In genomic region chr10:21336476-21337170, GRCh38 we compare ENCODE assay signal across 9 cellular contexts.
DNase-seq lines count a peak whose midpoint lies in the region; ATAC-seq and TF ChIP-seq lines count a peak whose summit lies in the region.
"Had no signal": no experiment of that assay in that cellular context is flagged by ENCODE, and none has a peak within 500 bp of the region (broad histone marks: within the 10 kb centered on the region; RNA-seq: fewer than 3 reads in every experiment).

No MANE protein-coding gene starts in this region.

- H3K4me3 ChIP-seq in HCT116 (replicated peaks in 1 of 2; ENCODE audit: low read depth in 1 of 2, low read length in 2 of 2) = peak overlapping the region in 1 of 2 experiments; percentile 38; a peak in 2 of 4 replicates
- H3K4me3 ChIP-seq in fibroblast of villous mesenchyme (ENCODE audit: low read depth, low read length) = no peak overlapping the region
- H3K4me3 ChIP-seq in retinal pigment epithelial cell (ENCODE audit: low read length) = no peak overlapping the region

- no peaks in the 10 kb centered on the region for H3K27me3 ChIP-seq in HCT116 (ENCODE audit: insufficient read depth, low read length)

- TF ChIP-seq RAD21 in HCT116 (IDR thresholded peaks at IDR 0.05; ENCODE audit: low read depth) = peak; percentile 42; the same call in 1 of the 2 replicates

- H3K27ac ChIP-seq in HCT116 (ENCODE audit: low read depth, low read length) = peak overlapping the region; percentile 75

- H3K9me2 ChIP-seq in HCT116 (ENCODE audit: insufficient read depth) = no peaks in the 10 kb centered on the region

- CTCF ChIA-PET in HCT116 (lab: Charles Lee) = no interaction called here

- intact Hi-C loops in HCT116 (cut with micrococcal nuclease) = no loop called here

- H3K9me3 ChIP-seq in HCT116 (ENCODE audit: control insufficient read depth in 1 of 2, insufficient read depth in 1 of 2, low read depth in 1 of 2, low read length in 2 of 2) = no peaks in the 10 kb centered on the region

- H3K36me3 ChIP-seq in HCT116 (ENCODE audit: control insufficient read depth in 1 of 2, insufficient read depth in 2 of 2, low read length in 2 of 2) = no peaks in the 10 kb centered on the region

- DNase-seq in HCT116 (ENCODE audit: low read depth, low spot score) (peak; percentile 84), RPMI7951 (ENCODE audit: low read depth) (peak; percentile 98), fibroblast of villous mesenchyme (ENCODE audit: low read depth) (peak; percentile 95), retinal pigment epithelial cell (ENCODE audit: low read depth) (peak; percentile 92), cortex of kidney (lab: John Stamatoyannopoulos, UW) (no peak)
- DNase-seq: NCI-H1105 had no signal

- H3K9ac ChIP-seq in HCT116 (ENCODE audit: low read length) = peak overlapping the region; percentile 47

- peak overlapping the region; percentile 10 for H2AFZ ChIP-seq in HCT116 (ENCODE audit: low read depth, low read length, poor library complexity, severe bottlenecking)

- no peaks in the 10 kb centered on the region for H3K79me2 ChIP-seq in HCT116 (ENCODE audit: insufficient read depth, low read length)

- POLR2A ChIA-PET in HCT116 (lab: Charles Lee) = interaction anchor here (0.6 kb wide), 1 partner anchor 160 kb away, joined by 5 read pairs; no protein-coding TSS in a partner anchor

- H3K4me1 ChIP-seq in HCT116 (ENCODE audit: control insufficient read depth in 1 of 2, insufficient read depth in 2 of 2, low read length in 2 of 2) = peaks cover 63 to 77% of the 10 kb centered on the region in 2 experiments

- TF ChIP-seq POLR2A in HCT116 (IDR thresholded peaks at IDR 0.05; ENCODE audit: borderline replicate concordance, extremely low read depth, insufficient read depth, insufficient read length) (no peak), GM18505 (IDR thresholded peaks at IDR 0.05; ENCODE audit: borderline replicate concordance, extremely low read depth, insufficient read depth, insufficient read length) (no peak)

- H3K4me2 ChIP-seq in HCT116 (ENCODE audit: low read length) = peak overlapping the region; percentile 79

- no TSS peak for BruUV-seq in HCT116 (replicated peaks; lab: Mats Ljungman, UMichigan)

- ATAC-seq in HCT116 (peak; percentile 79), GM18519 (IDR thresholded peaks at IDR 0.05; ENCODE audit: low FRiP score, unreplicated experiment) (no peak), HG03097 (IDR thresholded peaks at IDR 0.05; ENCODE audit: low FRiP score, unreplicated experiment) (no peak), GM18505 (IDR thresholded peaks at IDR 0.05; ENCODE audit: unreplicated experiment) (no peak)

- RAD21 ChIA-PET in HCT116 (lab: Charles Lee; ENCODE audit: low non-redundant PET in 1 of 2, low total read pairs in 2 of 2, uncharacterized antibody in 2 of 2, unreplicated experiment in 2 of 2) = interaction anchor here in 1 of 2 experiments (1.7 kb wide), 1 partner anchor 58 kb away, joined by 3 read pairs; no protein-coding TSS in a partner anchor

- no peaks in the 10 kb centered on the region for H4K20me1 ChIP-seq in HCT116 (ENCODE audit: insufficient read depth)

- TF ChIP-seq CTCF in HCT116 (IDR thresholded peaks at IDR 0.05 in 2 of 3, conservative IDR thresholded peaks at IDR 0.05 in 1 of 3; ENCODE audit: borderline replicate concordance in 1 of 3, insufficient read depth in 1 of 3, low read depth in 2 of 3, low read length in 2 of 3) (0 out of 6 replicates have a peak, but pooled peaks of 1 of the 3 experiments have one; percentile 14), fibroblast of villous mesenchyme (IDR thresholded peaks at IDR 0.05; ENCODE audit: insufficient read depth, low read depth, low read length) (no peak), retinal pigment epithelial cell (conservative IDR thresholded peaks at IDR 0.05; ENCODE audit: low read depth, low read length) (peak; percentile 21)

TF ChIP-seq in HCT116, 20 proteins besides CTCF, POLR2A, EP300 and RAD21:
- TF ChIP-seq SRF (IDR thresholded peaks at IDR 0.05; ENCODE audit: low read depth) (peak; percentile 63), EZH2 (IDR thresholded peaks at IDR 0.05) (no peak), CBX3 (IDR thresholded peaks at IDR 0.05; ENCODE audit: low read depth) (peak; percentile 62), JUND (IDR thresholded peaks at IDR 0.05) (peak; percentile 91), MAX (IDR thresholded peaks at IDR 0.05) (peak; percentile 34; the same call in 1 of the 2 replicates), REST (IDR thresholded peaks at IDR 0.05; ENCODE audit: low read depth) (no peak), ATF3 (IDR thresholded peaks at IDR 0.05) (no peak), EGR1 (IDR thresholded peaks at IDR 0.05; ENCODE audit: low read depth) (no peak), ZBTB33 (IDR thresholded peaks at IDR 0.05; ENCODE audit: extremely low read depth, insufficient replicate concordance, low read length) (no peak), ZFX (IDR thresholded peaks at IDR 0.05) (no peak), TCF7L2 (IDR thresholded peaks at IDR 0.05; ENCODE audit: borderline replicate concordance, extremely low read depth, insufficient read depth, insufficient read length) (peak; percentile 42), SP1 (IDR thresholded peaks at IDR 0.05; ENCODE audit: low read depth) (peak; percentile 63), ELF1 (IDR thresholded peaks at IDR 0.05; ENCODE audit: borderline replicate concordance, low read depth) (no peak), ZNF274 (IDR thresholded peaks at IDR 0.05; ENCODE audit: low read depth, low read length) (no peak), SIN3A (IDR thresholded peaks at IDR 0.05; ENCODE audit: low read depth) (no peak), FOSL1 (IDR thresholded peaks at IDR 0.05; ENCODE audit: low read depth) (peak; percentile 98), POLR2AphosphoS5 (IDR thresholded peaks at IDR 0.05; ENCODE audit: low read depth, low read length) (no peak)
